In the genomic region with DNA sequence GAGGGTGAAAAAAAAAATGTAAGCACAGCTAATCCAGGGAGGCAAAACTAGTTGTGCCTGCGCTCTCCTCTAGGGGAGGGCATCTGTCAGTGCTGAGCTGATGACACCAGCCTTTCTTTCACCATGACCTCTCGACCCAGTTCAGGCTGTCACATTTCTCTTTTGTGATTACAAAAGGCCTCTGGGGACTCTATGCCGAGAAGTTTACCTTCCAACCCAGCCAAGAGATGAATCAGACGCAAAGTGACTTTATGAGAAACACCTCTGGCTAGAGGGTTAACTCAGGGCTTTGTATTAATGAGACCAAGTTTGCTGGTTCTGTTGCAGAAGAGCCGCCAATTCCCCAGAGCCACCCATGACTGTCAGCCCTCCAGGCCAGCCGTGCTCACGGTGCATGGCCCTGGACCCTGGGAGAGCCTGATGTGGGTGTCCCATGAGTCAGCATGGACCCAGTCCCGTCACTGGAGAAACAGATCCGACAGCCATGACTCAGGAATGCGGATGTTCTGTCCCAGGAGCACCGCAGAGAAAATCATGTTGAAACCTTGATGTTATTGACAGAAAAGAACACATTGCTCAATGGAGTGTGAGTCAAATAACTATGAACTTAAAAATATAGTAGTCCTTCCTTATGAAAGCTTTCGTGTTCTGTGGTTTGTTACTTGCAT, we compare ENCODE assay signal across 8 cellular contexts.
DNase-seq lines count a peak whose midpoint lies in the region; ATAC-seq, FAIRE-seq and TF ChIP-seq lines count a peak whose summit lies in the region.

No MANE protein-coding gene starts in this region.

- peak; percentile 12 to 56 (median 51); a peak in 2 of 4 replicates for TF ChIP-seq CTCF in H1 (IDR thresholded peaks at IDR 0.05; ENCODE audit: control extremely low read depth in 1 of 3, insufficient read depth in 1 of 3, low read depth in 1 of 3, low read length in 3 of 3)

- no peak overlapping the region for H2AK5ac ChIP-seq in H1 (ENCODE audit: low read depth, low read length)

- H2BK15ac ChIP-seq in H1 (ENCODE audit: low read length) = no peak overlapping the region

- H3K27me3 ChIP-seq in H1 (replicated peaks in 1 of 4; ENCODE audit: control insufficient read depth in 3 of 4, extremely low read depth in 1 of 4, insufficient read depth in 3 of 4, low read length in 3 of 4) (no peaks in the 10 kb centered on the region), neuron (ENCODE audit: insufficient read depth, low read length) (no peaks in the 10 kb centered on the region)

- POLR2A ChIA-PET in H1 (lab: Charles Lee; ENCODE audit: partially characterized antibody) = interaction anchor here (0.6 kb wide), 1 partner anchor 429 kb away, joined by 3 read pairs; no protein-coding TSS in a partner anchor

- peak; percentile 28 to 38; a peak in 3 of 4 replicates for TF ChIP-seq RAD21 in H1 (IDR thresholded peaks at IDR 0.05 in 1 of 2, conservative IDR thresholded peaks at IDR 0.05 in 1 of 2; ENCODE audit: low read depth in 2 of 2, low read length in 2 of 2)

- no peak overlapping the region for H2BK20ac ChIP-seq in H1 (ENCODE audit: low read length)

- H4K91ac ChIP-seq in H1 (replicated peaks; ENCODE audit: insufficient read length, low read length) = no peak overlapping the region

- H3K36me3 ChIP-seq in H1 (ENCODE audit: control insufficient read depth in 2 of 4, insufficient read depth in 4 of 4, low read length in 3 of 4) (no peaks in the 10 kb centered on the region), neuron (ENCODE audit: insufficient read depth, low read length) (no peaks in the 10 kb centered on the region)

- H3K4me3 ChIP-seq in H1 (ENCODE audit: extremely low read depth in 1 of 4, insufficient read depth in 2 of 4, low read depth in 3 of 4, low read length in 4 of 4) (no peak overlapping the region), neuron (ENCODE audit: low read length) (peak overlapping the region; percentile 17)

- H3K4me1 ChIP-seq in H1 (replicated peaks in 1 of 4; ENCODE audit: control insufficient read depth in 3 of 4, insufficient read depth in 4 of 4, low read length in 3 of 4) (peaks cover 0 to 2% (median 0%) of the 10 kb centered on the region in 4 experiments; a peak in 1 of 7 replicates), neuron (ENCODE audit: insufficient read depth, low read length) (peaks cover 43% of the 10 kb centered on the region)

- H3K9ac ChIP-seq in H1 (replicated peaks in 1 of 4; ENCODE audit: extremely low read depth in 1 of 4, low read depth in 3 of 4, low read length in 3 of 4) = no peak overlapping the region

- H2BK12ac ChIP-seq in H1 (ENCODE audit: low read depth, low read length) = no peak overlapping the region

- no peak overlapping the region for H4K8ac ChIP-seq in H1 (ENCODE audit: extremely low read depth, insufficient read depth, low read length)

- H3K23ac ChIP-seq in H1 (ENCODE audit: insufficient read length) = no peak overlapping the region

- peak; percentile 79 for ATAC-seq in GM19351 (IDR thresholded peaks at IDR 0.05; ENCODE audit: unreplicated experiment)
- no peak for ATAC-seq in HG02970 (IDR thresholded peaks at IDR 0.05; ENCODE audit: low FRiP score, unreplicated experiment)

- no peak for TF ChIP-seq POLR2A in H1 (IDR thresholded peaks at IDR 0.05; ENCODE audit: control extremely low read depth in 1 of 2, low read depth in 2 of 2, low read length in 2 of 2)

- no peaks in the 10 kb centered on the region for H3K79me2 ChIP-seq in H1 (ENCODE audit: control insufficient read depth in 1 of 2, insufficient read depth in 2 of 2, low read length in 2 of 2)

- no peak overlapping the region for H3K56ac ChIP-seq in H1 (replicated peaks; ENCODE audit: insufficient read length, low read depth, low read length)

- no peak overlapping the region for H3K4me2 ChIP-seq in H1 (ENCODE audit: insufficient read depth in 1 of 2, low read depth in 2 of 2, low read length in 2 of 2)

- H2BK5ac ChIP-seq in H1 (ENCODE audit: low read depth, low read length) = no peak overlapping the region

- H3K14ac ChIP-seq in H1 (ENCODE audit: insufficient read length) = no peak overlapping the region

- H4K5ac ChIP-seq in H1 (ENCODE audit: insufficient read length, low read depth, low read length) = no peak overlapping the region

- no peak overlapping the region for H2BK120ac ChIP-seq in H1 (replicated peaks; ENCODE audit: low read depth, low read length)

- 80% methylated on average over 12 of the region's 12 CpGs; no CpG with 5 or more reads in 1 of the 2 experiments for WGBS in H1 (ENCODE audit: extremely low coverage in 1 of 2, insufficient coverage in 1 of 2, insufficient read length in 1 of 2, insufficient replicate concordance in 2 of 2, low coverage in 1 of 2, low lambda C conversion rate in 2 of 2, missing lambda C conversion rate in 1 of 2), 2 experiments

- no peak for TF ChIP-seq EP300 in H1 (IDR thresholded peaks at IDR 0.05; ENCODE audit: borderline replicate concordance in 1 of 2, low read depth in 2 of 2, low read length in 2 of 2)

- DNase-seq in LHCN-M2 (ENCODE audit: low read depth) = peak; percentile 98
- no peak for DNase-seq in H1 (ENCODE audit: low read depth in 1 of 2, low spot score in 2 of 2)
- DNase-seq in GM19240 (ENCODE audit: insufficient read length, low spot score) = no peak
- no peak for DNase-seq in DMS 273 treated with DMSO at 0.1 percent for 48 hours (lab: John Stamatoyannopoulos, UW)
- no peak for DNase-seq in NCI-H446 (lab: John Stamatoyannopoulos, UW)

- no peaks in the 10 kb centered on the region for H4K20me1 ChIP-seq in H1 (replicated peaks in 1 of 2; ENCODE audit: control insufficient read depth in 1 of 2, insufficient read depth in 2 of 2, low read length in 2 of 2)

- no peak overlapping the region for H2AFZ ChIP-seq in H1 (ENCODE audit: low read length)
- H2AFZ ChIP-seq in neuron (ENCODE audit: low read depth, low read length) = no peak overlapping the region

- peak; percentile 42 for FAIRE-seq in H1 (lab: Jason Lieb, UNC)

- CTCF ChIA-PET in H1 (lab: Charles Lee; ENCODE audit: partially characterized antibody) = interaction anchor here (0.6 to 1.6 kb wide), 7 partner anchors 11 to 316 kb away, joined by 3 to 8 read pairs (median 3); no protein-coding TSS in a partner anchor

- H3K9me3 ChIP-seq in H1 (ENCODE audit: insufficient read depth in 2 of 2, low read depth in 1 of 2, low read length in 1 of 2) = no peaks in the 10 kb centered on the region
- no peaks in the 10 kb centered on the region for H3K9me3 ChIP-seq in neuron (ENCODE audit: low read length)

- no peaks in the 10 kb centered on the region for H3K23me2 ChIP-seq in H1 (ENCODE audit: low read depth, low read length)

- H3K4ac ChIP-seq in H1 (replicated peaks; ENCODE audit: insufficient read length, low read depth, low read length) = no peak overlapping the region

- no peak overlapping the region for H3K27ac ChIP-seq in H1 (ENCODE audit: low read depth, low read length)

- H3K18ac ChIP-seq in H1 (ENCODE audit: extremely low read depth, low read length) = no peak overlapping the region

- no peaks in the 10 kb centered on the region for H3K79me1 ChIP-seq in H1 (ENCODE audit: low read depth, low read length)

TF ChIP-seq in H1, 55 proteins besides CTCF, POLR2A, EP300 and RAD21:
- TF ChIP-seq BACH1 (IDR thresholded peaks at IDR 0.05; ENCODE audit: low read length) (0 out of 2 replicates have a peak, but pooled peaks have one; percentile 57), CBX5 (IDR thresholded peaks at IDR 0.05; ENCODE audit: low read depth, low read length) (no peak), TBP (IDR thresholded peaks at IDR 0.05; ENCODE audit: low read depth, low read length) (no peak), CHD1 (IDR thresholded peaks at IDR 0.05; ENCODE audit: low read depth, low read length) (no peak), MAFK (IDR thresholded peaks at IDR 0.05; ENCODE audit: low read depth, low read length) (no peak), CHD2 (IDR thresholded peaks at IDR 0.05; ENCODE audit: low read length) (no peak)
